1 cellular context compared by ENCODE assay signal in the genomic region with DNA sequence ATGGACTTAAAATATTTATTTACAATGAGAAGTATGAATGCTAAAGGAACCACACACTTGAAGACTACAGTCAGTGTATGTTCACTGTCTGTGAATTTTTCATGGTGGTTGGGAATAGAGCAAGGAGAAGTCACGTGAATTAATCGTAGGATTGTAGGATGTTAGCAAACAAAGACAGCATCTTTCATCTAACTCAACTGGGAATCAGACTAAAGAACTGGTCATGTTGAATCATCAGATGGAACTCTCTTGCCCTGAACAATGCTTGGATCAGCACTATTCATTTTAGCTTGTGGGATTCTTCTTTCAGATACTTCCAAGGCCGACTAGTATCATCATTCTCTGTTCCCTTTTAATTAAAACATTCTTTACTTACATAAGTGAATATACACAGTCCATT.
TF ChIP-seq lines count a peak whose summit lies in the region.

No MANE protein-coding gene starts in this region.

TF ChIP-seq in HepG2, 621 proteins besides CTCF, POLR2A, EP300 and RAD21:
- TF ChIP-seq MAFF (IDR thresholded peaks at IDR 0.05; ENCODE audit: low read depth, low read length) (peak; percentile 26; the same call in 1 of the 2 replicates), HDAC6 (IDR thresholded peaks at IDR 0.05; ENCODE audit: low read depth, low read length) (no peak), MAFK (conservative IDR thresholded peaks at IDR 0.05 in 1 of 2, IDR thresholded peaks at IDR 0.05 in 1 of 2; ENCODE audit: low read length in 2 of 2) (peak; percentile 44 to 61; a peak in 3 of 4 replicates)
